22 cellular contexts compared by ENCODE assay signal in the genomic region with DNA sequence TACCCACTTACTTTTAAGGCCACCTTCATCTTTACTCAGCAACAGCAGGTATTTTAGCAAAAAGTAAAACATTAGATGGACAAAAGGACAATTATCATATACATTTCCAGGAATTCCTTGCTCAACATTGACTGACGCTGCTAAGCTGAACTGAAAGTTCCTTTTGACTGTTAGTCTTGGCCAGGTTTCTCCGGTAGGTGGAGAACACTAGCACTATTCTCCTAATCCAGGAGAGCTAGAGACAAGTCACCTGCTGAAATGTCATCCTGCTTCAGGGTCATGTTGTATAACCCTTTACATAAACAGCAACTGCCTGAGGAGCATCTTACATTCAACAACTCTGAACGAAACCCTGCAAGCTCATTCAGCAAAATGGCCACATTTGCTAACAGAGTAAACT.
"Had no signal": no experiment of that assay in that cellular context is flagged by ENCODE, and none has a peak within 500 bp of the region (broad histone marks: within the 10 kb centered on the region; RNA-seq: fewer than 3 reads in every experiment).

No MANE protein-coding gene starts in this region.

- DNase-seq: activated CD4-positive, alpha-beta memory T cell treated with anti-CD3 and anti-CD28 coated beads for 36 hours; activated CD4-positive, alpha-beta T cell treated with anti-CD3 and anti-CD28 coated beads, Interleukin-2, amount 10 ng/mL, durations not matched to agents 7 days and 5 days; activated CD4-positive, CD25-positive, alpha-beta regulatory T cell; activated CD8-positive, alpha-beta memory T cell treated with anti-CD3 and anti-CD28 coated beads for 24 hours; activated effector memory CD4-positive, alpha-beta T cell treated with anti-CD3 and anti-CD28 coated beads, Interleukin-2, amount 50 U/mL, for 16 hours; activated naive CD4-positive, alpha-beta T cell treated with Interleukin-2 at 50 U/mL for 16 hours; activated T-cell treated with anti-CD3 and anti-CD28 coated beads, Interleukin-2, amount 50 U/mL, for 4 hours; amygdala; NCI-H1105 treated with DMSO at 0.1 percent for 48 hours; NCI-H1436 treated with DMSO at 0.1 percent for 48 hours; NCI-H187; NCI-H2081; NCI-H510A treated with DMSO at 0.1 percent for 48 hours; RPMI8226; T-helper 17 cell; T-helper 9 cell had no signal

- H3K27ac ChIP-seq: cardiac muscle cell, SJSA1 had no signal

- FAIRE-seq: astrocyte, TTC549 had no signal

- ATAC-seq: activated T-cell treated with anti-CD3 and anti-CD28 coated beads, Interleukin-2, amount 50 U/mL, for 4 hours; Panc1; Right ventricle myocardium inferior; T-helper 17 cell had no signal
